In genomic region chr16:86634290-86634689, GRCh38 we compare ENCODE assay signal across 17 cellular contexts. TPM values are rescaled to one million over a fixed set of nuclear protein-coding genes. Genes with fewer than 3 reads are reported as not detected.
A peak's percentile ranks its signal among the peaks of the same experiment; 100 is the strongest.
DNase-seq lines count a peak whose midpoint lies in the region; ATAC-seq, FAIRE-seq and TF ChIP-seq lines count a peak whose summit lies in the region.
"Had no signal": no experiment of that assay in that cellular context is flagged by ENCODE, and none has a peak within 500 bp of the region (broad histone marks: within the 10 kb centered on the region; RNA-seq: fewer than 3 reads in every experiment).

No MANE protein-coding gene starts in this region.

- no peak overlapping the region for H3K27ac ChIP-seq in PC-3 (ENCODE audit: low read length)
- H3K27ac ChIP-seq: neutrophil, upper lobe of left lung had no signal

- no peaks in the 10 kb centered on the region for H3K9me2 ChIP-seq in PC-3 (replicated peaks; ENCODE audit: low read length)

- POLR2A ChIA-PET in PC-3 (lab: Charles Lee; ENCODE audit: unreplicated experiment) = no interaction called here

- ATAC-seq in PC-3 (no peak), GM21786 (IDR thresholded peaks at IDR 0.05; ENCODE audit: unreplicated experiment) (no peak), GM19035 (IDR thresholded peaks at IDR 0.05; ENCODE audit: unreplicated experiment) (no peak)
- ATAC-seq: T-cell had no signal

- H3K4me2 ChIP-seq in PC-3 (ENCODE audit: low read length) = no peak overlapping the region

- H2AFZ ChIP-seq in PC-3 (ENCODE audit: low read length) = no peak overlapping the region

- H3K79me2 ChIP-seq in PC-3 (ENCODE audit: low read length) = no peaks in the 10 kb centered on the region

- no peaks in the 10 kb centered on the region for H3K36me3 ChIP-seq in PC-3 (ENCODE audit: low read depth, low read length)
- no peaks in the 10 kb centered on the region for H3K36me3 ChIP-seq in bronchial epithelial cell (ENCODE audit: control insufficient read depth, insufficient read depth, low read length)
- H3K36me3 ChIP-seq: neutrophil, upper lobe of left lung had no signal

- H4K20me1 ChIP-seq in PC-3 (ENCODE audit: low read length) = no peaks in the 10 kb centered on the region

- DNase-seq in EH (ENCODE audit: low read depth) (peak; percentile 58), PC-3 (peak; percentile 16), bronchial epithelial cell (ENCODE audit: low read depth) (peak; percentile 28), lung microvascular endothelial cell (ENCODE audit: low read depth in 2 of 2) (peak; percentile 21 to 27), retina (no peak), MV-4-11 (lab: John Stamatoyannopoulos, UW) (no peak)
- DNase-seq: activated B cell treated with CpG ODN at 0.5 μM for 24 hours, AML-193, KG1, NCI-H1694 treated with DMSO at 0.1 percent for 48 hours, NCI-H510A, T-cell, upper lobe of left lung had no signal

- BruUV-seq in PC-3 (replicated peaks; lab: Mats Ljungman, UMichigan) = no TSS peak

- H3F3A ChIP-seq in PC-3 (ENCODE audit: low read length, unreplicated experiment) = no peaks in the 10 kb centered on the region

- no peak for TF ChIP-seq CTCF in PC-3 (conservative IDR thresholded peaks at IDR 0.05; ENCODE audit: low read depth, low read length)
- no peak for TF ChIP-seq CTCF in bronchial epithelial cell (IDR thresholded peaks at IDR 0.05; ENCODE audit: insufficient read depth, low read length, severe bottlenecking)

- no peak overlapping the region for H3K9ac ChIP-seq in PC-3 (ENCODE audit: low read length)

- peaks cover 31% of the 10 kb centered on the region for H3K4me1 ChIP-seq in PC-3 (ENCODE audit: insufficient read depth, low read length)
- H3K4me1 ChIP-seq: upper lobe of left lung had no signal

- CTCF ChIA-PET in PC-3 (lab: Charles Lee) = no interaction called here

- intact Hi-C loops in PC-3 (cut with micrococcal nuclease) = loop anchor here (2.0 kb wide), 1 partner anchor 189 kb away; no protein-coding TSS in a partner anchor

- FAIRE-seq in bronchial epithelial cell (lab: Jason Lieb, UNC) = no peak
- FAIRE-seq: H54 had no signal

- no peak overlapping the region for H3K4me3 ChIP-seq in PC-3 (ENCODE audit: low read length)
- no peak overlapping the region for H3K4me3 ChIP-seq in bronchial epithelial cell (ENCODE audit: low read depth, low read length)
- H3K4me3 ChIP-seq: upper lobe of left lung had no signal

- H3K27me3 ChIP-seq in PC-3 (ENCODE audit: low read length) (no peaks in the 10 kb centered on the region), bronchial epithelial cell (ENCODE audit: control insufficient read depth, insufficient read depth, low read length) (no peaks in the 10 kb centered on the region)

- H3K9me3 ChIP-seq in PC-3 (ENCODE audit: low read length) = no peaks in the 10 kb centered on the region
- H3K9me3 ChIP-seq: neutrophil, upper lobe of left lung had no signal

RNA-seq across cellular contexts. Expression of gene FOXL1, which starts 55.9 kb away (rescaled TPM):
- 8.1 and 10.9 TPM in 2 replicates for total RNA-seq in PC-3 (2014; rRNA removed)
- total RNA-seq in bronchial epithelial cell = 1.1 and 1.5 TPM in 2 replicates
- total RNA-seq in lung microvascular endothelial cell = 0.60 and 1.1 TPM in 2 replicates
- total RNA-seq: activated B cell treated with CpG ODN at 0.5 μM for 24 hours, T-cell had no signal

Comparison
In these comparisons a context has a peak if more than half of its experiments do, and no peak if none do; other contexts are left out.
1. DNase-seq: peak in EH (single experiment), PC-3 (single experiment), bronchial epithelial cell (single experiment) and lung microvascular endothelial cell (2 of 2); none in retina (single experiment) and MV-4-11 (single experiment).